Comparison of ENCODE assay signal across 9 cellular contexts in genomic region chr6:31791324-31792089, GRCh38. TPM values are rescaled to one million over a fixed set of nuclear protein-coding genes. Genes with fewer than 3 reads are reported as not detected.
DNase-seq lines count a peak whose midpoint lies in the region; ATAC-seq, FAIRE-seq and TF ChIP-seq lines count a peak whose summit lies in the region.
"Had no signal": no experiment of that assay in that cellular context is flagged by ENCODE, and none has a peak within 500 bp of the region (broad histone marks: within the 10 kb centered on the region; RNA-seq: fewer than 3 reads in every experiment).

No MANE protein-coding gene starts in this region.

- intact Hi-C loops in pancreas (cut with DNase I) = no loop called here

- no peaks in the 10 kb centered on the region for H3K9me3 Mint-ChIP-seq in T-cell

- DNase-seq in activated effector memory CD4-positive, alpha-beta T cell treated with anti-CD3 and anti-CD28 coated beads, Interleukin-2, amount 50 U/mL, for 16 hours = peak; percentile 73
- no peak for DNase-seq in activated effector memory CD4-positive, alpha-beta T cell treated with Interleukin-2 at 50 U/mL for 16 hours
- DNase-seq in LHCN-M2 (ENCODE audit: low read depth) = peak; percentile 54
- peak in 5 of 34 experiments; percentile 18 to 33 (median 30) for DNase-seq in T-cell
- DNase-seq in epithelial cell of prostate (ENCODE audit: low read depth, low spot score) = no peak
- peak in 1 of 6 donors; percentile 64 for DNase-seq in pancreas
- no peak for DNase-seq in mesenteric fat pad (ENCODE audit: low spot score)

- H3K9me3 ChIP-seq in pancreas = no peaks in the 10 kb centered on the region

- peaks cover 15% of the 10 kb centered on the region for H3K36me3 Mint-ChIP-seq in T-cell

- no peaks in the 10 kb centered on the region for H3K27me3 ChIP-seq in pancreas

- peaks cover 26 to 37% (median 29%) of the 10 kb centered on the region in 3 donors for H3K4me1 Mint-ChIP-seq in T-cell

- no peak overlapping the region for H3K4me3 Mint-ChIP-seq in T-cell

- TF ChIP-seq CTCF in pancreas (IDR thresholded peaks at IDR 0.05) = peak in 3 of 4 donors; percentile 6 to 39 (median 33)

- no peaks in the 10 kb centered on the region for H3K27me3 Mint-ChIP-seq in T-cell

- H3K4me3 ChIP-seq in pancreas = no peak overlapping the region

- H3K27ac Mint-ChIP-seq in T-cell = peak overlapping the region; percentile 12 to 80

- no peak for FAIRE-seq in pancreas (lab: Jason Lieb, UNC)
- FAIRE-seq: endometrium had no signal

- POLR2A ChIA-PET in T-cell (lab: Charles Lee) = no interaction called here

- ATAC-seq in T-cell (replicated peaks in 1 of 4) = no peak
- ATAC-seq in pancreas = peak in 3 of 4 donors; percentile 14 to 22 (median 18)
- no peak for ATAC-seq in GM18520 (IDR thresholded peaks at IDR 0.05; ENCODE audit: unreplicated experiment)

- H3K27ac ChIP-seq in epithelial cell of prostate (peak overlapping the region; percentile 94), pancreas (no peak overlapping the region)

- CTCF ChIA-PET in T-cell (lab: Charles Lee) = interaction anchor here (0.5 to 1.4 kb wide), 5 partner anchors 18 to 135 kb away, joined by 3 to 7 read pairs (median 5); no protein-coding TSS in a partner anchor

- H3K4me1 ChIP-seq in pancreas = peaks cover 0 to 13% (median 5%) of the 10 kb centered on the region in 3 donors

- H3K36me3 ChIP-seq in pancreas = no peaks in the 10 kb centered on the region

- WGBS in pancreas, 2 donors = 61 to 64% methylated on average over 12 of the region's 12 CpGs

RNA-seq across cellular contexts. Expression of gene VARS1, which starts 4.0 kb away (rescaled TPM):
- 63.2 and 68.7 TPM in 2 replicates for total RNA-seq in LHCN-M2 (2014; rRNA removed)
- polyA plus RNA-seq in LHCN-M2 (2012) = 72.3 TPM
- total RNA-seq in T-cell = 10 to 100 TPM; 44.4 to 71.0 (median 62.5) TPM
- 10 to 100 TPM; 22.0 to 48.1 (median 36.2) TPM for total RNA-seq in pancreas
- 10 to 100 TPM; 35.3 to 67.3 TPM for polyA plus RNA-seq in pancreas
- 62.6 TPM for total RNA-seq in mesenteric fat pad

RNA-seq across cellular contexts. Expression of gene VWA7, which starts 14.4 kb away (rescaled TPM):
- total RNA-seq in LHCN-M2 (2014; rRNA removed) = not detected in 2 replicates
- polyA plus RNA-seq in LHCN-M2 (2012) = 0.33 TPM
- 1 to 10 TPM; 1.4 to 8.0 (median 2.1) TPM for total RNA-seq in T-cell
- total RNA-seq in pancreas = 1 to 10 TPM; 2.9 to 5.0 (median 4.3) TPM
- polyA plus RNA-seq in pancreas = 10 to 100 TPM in 1 of 2 donors, 1 to 10 TPM in 1; 5.6 to 11.9 TPM
- 0.77 TPM for total RNA-seq in mesenteric fat pad

RNA-seq across cellular contexts. Expression of gene LSM2, which starts 15.3 kb away (rescaled TPM):
- total RNA-seq in LHCN-M2 (2014; rRNA removed) (78.7 and 88.2 TPM in 2 replicates), T-cell (10 to 100 TPM; 24.2 to 36.4 (median 30.6) TPM), pancreas (10 to 100 TPM; 11.0 to 23.1 (median 19.0) TPM), mesenteric fat pad (25.7 TPM)
- 76.5 TPM for polyA plus RNA-seq in LHCN-M2 (2012)
- 10 to 100 TPM; 25.1 to 27.3 TPM for polyA plus RNA-seq in pancreas

RNA-seq across cellular contexts. Expression of gene HSPA1L, which starts 23.6 kb away (rescaled TPM):
- total RNA-seq in LHCN-M2 (2014; rRNA removed) = 0.71 and 1.5 TPM in 2 replicates
- 1.00 TPM for polyA plus RNA-seq in LHCN-M2 (2012)
- total RNA-seq in T-cell = 1 to 10 TPM; 2.8 to 8.5 (median 8.1) TPM
- total RNA-seq in pancreas = 1 to 10 TPM in 2 of 6 donors, under 1 TPM in 4; 0.51 to 1.2 (median 0.68) TPM
- polyA plus RNA-seq in pancreas = 1 to 10 TPM in 1 of 2 donors, under 1 TPM in 1; 0.46 to 1.0 TPM
- total RNA-seq in mesenteric fat pad = 0.84 TPM

RNA-seq across cellular contexts. Expression of gene HSPA1A, which starts 23.8 kb away (rescaled TPM):
- total RNA-seq in LHCN-M2 (2014; rRNA removed) (98.9 and 101 TPM in 2 replicates), T-cell (100 to 1,000 TPM in 1 of 5 donors, 10 to 100 TPM in 2, 1 to 10 TPM in 2; 8.8 to 117 (median 77.9) TPM), pancreas (100 to 1,000 TPM in 1 of 6 donors, 10 to 100 TPM in 5; 18.2 to 195 (median 29.6) TPM), mesenteric fat pad (139 TPM)
- 77.4 TPM for polyA plus RNA-seq in LHCN-M2 (2012)
- polyA plus RNA-seq in pancreas = 10 to 100 TPM; 51.7 to 85.0 TPM

Comparison
In these comparisons a context has a peak if more than half of its experiments do, and no peak if none do; other contexts are left out.
1. DNase-seq: peak in activated effector memory CD4-positive, alpha-beta T cell treated with anti-CD3 and anti-CD28 coated beads, Interleukin-2, amount 50 U/mL, for 16 hours (single experiment) and LHCN-M2 (single experiment); none in activated effector memory CD4-positive, alpha-beta T cell treated with Interleukin-2 at 50 U/mL for 16 hours (single experiment), epithelial cell of prostate (single experiment) and mesenteric fat pad (single experiment).
2. ATAC-seq: peak in pancreas (3 of 4); none in T-cell (0 of 4) and GM18520 (single experiment).